Comparison of ENCODE assay signal across 10 cellular contexts in the genomic region with DNA sequence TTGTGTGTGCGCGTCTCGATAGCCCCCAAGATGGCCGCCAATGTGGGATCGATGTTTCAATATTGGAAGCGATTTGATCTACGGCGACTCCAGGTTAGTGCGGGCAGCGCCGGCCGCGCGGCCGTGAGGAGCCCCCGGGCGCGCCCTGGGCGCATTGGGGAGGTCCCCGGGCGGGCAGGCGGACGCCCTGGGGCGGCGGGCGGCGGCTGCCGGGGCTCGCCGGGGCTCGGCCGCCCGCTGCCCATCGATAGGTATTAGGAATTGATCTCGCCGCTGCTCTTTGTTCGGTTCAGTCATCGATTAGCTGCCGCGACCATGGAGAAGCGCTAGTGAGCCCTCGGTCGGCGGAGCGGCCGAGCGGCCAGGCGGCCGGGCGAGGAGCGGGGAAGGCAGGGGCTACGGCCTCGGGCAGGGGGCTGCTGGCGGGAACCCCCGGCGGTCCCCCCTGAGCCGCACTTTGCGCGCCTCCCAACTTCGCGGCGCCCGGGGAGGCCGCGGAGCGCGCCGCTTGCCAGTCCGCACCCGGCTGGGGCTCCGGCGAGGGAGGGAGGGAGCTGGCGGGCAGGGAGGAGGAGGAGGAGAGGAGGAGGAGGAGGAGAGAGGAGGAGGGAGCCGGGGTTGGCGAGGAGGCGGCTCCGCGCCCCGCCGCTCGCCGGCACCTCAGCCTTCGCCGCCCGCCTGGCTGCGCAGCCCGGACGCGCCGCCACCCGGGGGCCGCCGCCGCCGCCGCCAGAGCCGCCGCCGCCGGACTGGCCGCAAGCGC. TPM values are rescaled to one million over a fixed set of nuclear protein-coding genes. Genes with fewer than 3 reads are reported as not detected.
A peak's percentile ranks its signal among the peaks of the same experiment; 100 is the strongest.
DNase-seq lines count a peak whose midpoint lies in the region; ATAC-seq and FAIRE-seq lines count a peak whose summit lies in the region.
"Had no signal": no experiment of that assay in that cellular context is flagged by ENCODE, and none has a peak within 500 bp of the region (broad histone marks: within the 10 kb centered on the region; RNA-seq: fewer than 3 reads in every experiment).

TSS of gene CUX2 (plus strand) at position 18 of the 763 bp plus-strand sequence.

- peaks cover 22% of the 10 kb centered on the region for H3K4me1 Mint-ChIP-seq in activated T-cell treated with anti-CD3 and anti-CD28 coated beads, Interleukin-2, amount 50 U/mL, for 72 hours (ENCODE audit: low read depth)

- DNase-seq in stimulated activated CD4-positive, alpha-beta T cell treated with anti-CD3 and anti-CD28 coated beads, Interleukin-12 subunit alpha, Interleukin-12 subunit beta, amount 100 ng/mL, for 4 hours, result peak; percentile 15
- no peak for DNase-seq in stimulated activated CD4-positive, alpha-beta T cell treated with anti-CD3 and anti-CD28 coated beads, Interleukin-1b, Interleukin-23, amount 100 ng/mL, for 48 hours
- peak in 1 of 2 donors; percentile 6 for DNase-seq in activated T-cell treated with anti-CD3 and anti-CD28 coated beads, Interleukin-2, amount 50 U/mL, for 72 hours
- no peak for DNase-seq in left lobe of liver (ENCODE audit: low spot score)
- DNase-seq in urothelium cell line (ENCODE audit: low spot score), result peak; percentile 78
- no peak for DNase-seq in superior temporal gyrus (ENCODE audit: extremely low spot score)
- no peak for DNase-seq in globus pallidus (ENCODE audit: low spot score)

- peak within 1 kb of the TSS; percentile 81 to 82 for H3K4me3 Mint-ChIP-seq in activated T-cell treated with anti-CD3 and anti-CD28 coated beads, Interleukin-2, amount 50 U/mL, for 72 hours

- peak; percentile 33 to 49 for ATAC-seq in activated T-cell treated with anti-CD3 and anti-CD28 coated beads, Interleukin-2, amount 50 U/mL, for 72 hours (replicated peaks in 1 of 2)
- ATAC-seq in left lobe of liver (peak; percentile 65), GM21786 (IDR thresholded peaks at IDR 0.05; ENCODE audit: unreplicated experiment) (no peak)

- FAIRE-seq in urothelium cell line (lab: Jason Lieb, UNC), result no peak
- FAIRE-seq: colon had no signal

- H3K9me3 Mint-ChIP-seq in activated T-cell treated with anti-CD3 and anti-CD28 coated beads, Interleukin-2, amount 50 U/mL, for 72 hours, result no peaks in the 10 kb centered on the region

- no peak within 1 kb of the TSS for H3K27ac Mint-ChIP-seq in activated T-cell treated with anti-CD3 and anti-CD28 coated beads, Interleukin-2, amount 50 U/mL, for 72 hours

- peaks cover 0 to 2% of the 10 kb centered on the region in 2 donors for H3K36me3 Mint-ChIP-seq in activated T-cell treated with anti-CD3 and anti-CD28 coated beads, Interleukin-2, amount 50 U/mL, for 72 hours (ENCODE audit: insufficient read depth in 2 of 2)

- H3K27me3 Mint-ChIP-seq in activated T-cell treated with anti-CD3 and anti-CD28 coated beads, Interleukin-2, amount 50 U/mL, for 72 hours (ENCODE audit: low read depth), result peaks cover 71% of the 10 kb centered on the region

RNA-seq across cellular contexts. Expression of gene CUX2, which starts in this region (rescaled TPM):
- total RNA-seq in activated T-cell treated with anti-CD3 and anti-CD28 coated beads, Interleukin-2, amount 50 U/mL, for 72 hours, result under 1 TPM; 0.19 to 0.32 TPM
- total RNA-seq in left lobe of liver, result 43.2 TPM
- total RNA-seq: SJSA1 had no signal

Comparison
In these comparisons a context has a peak if more than half of its experiments do, and no peak if none do; other contexts are left out.
1. RNA of gene CUX2 (total RNA-seq): 43.2 TPM in left lobe of liver (single experiment); 0.19 to 0.32 TPM in activated T-cell treated with anti-CD3 and anti-CD28 coated beads, Interleukin-2, amount 50 U/mL, for 72 hours; every median in the first group is over 10 times any median in the second.
2. DNase-seq: peak in stimulated activated CD4-positive, alpha-beta T cell treated with anti-CD3 and anti-CD28 coated beads, Interleukin-12 subunit alpha, Interleukin-12 subunit beta, amount 100 ng/mL, for 4 hours (single experiment) and urothelium cell line (single experiment); none in stimulated activated CD4-positive, alpha-beta T cell treated with anti-CD3 and anti-CD28 coated beads, Interleukin-1b, Interleukin-23, amount 100 ng/mL, for 48 hours (single experiment), left lobe of liver (single experiment), superior temporal gyrus (single experiment) and globus pallidus (single experiment).
3. Peak in ATAC-seq in activated T-cell treated with anti-CD3 and anti-CD28 coated beads, Interleukin-2, amount 50 U/mL, for 72 hours; RNA of the gene not detected or under 1 TPM.